ENCODE assay signal across 13 cellular contexts in genomic region chr5:179154346-179154990, GRCh38.
DNase-seq lines count a peak whose midpoint lies in the region; ATAC-seq, FAIRE-seq and TF ChIP-seq lines count a peak whose summit lies in the region.
"Had no signal": no experiment of that assay in that cellular context is flagged by ENCODE, and none has a peak within 500 bp of the region (broad histone marks: within the 10 kb centered on the region; RNA-seq: fewer than 3 reads in every experiment).

No MANE protein-coding gene starts in this region.

- no peak for TF ChIP-seq POLR2A in spleen (IDR thresholded peaks at IDR 0.05)

- DNase-seq in Right ventricle myocardium superior (peak; percentile 42), Right ventricle myocardium inferior (ENCODE audit: missing footprints) (no peak), Panc1 (ENCODE audit: low read depth, low spot score) (no peak), kidney (peak; percentile 33), spleen (peak; percentile 69), H7 (no peak), NCI-H82 treated with DMSO at 0.1 percent for 48 hours (lab: John Stamatoyannopoulos, UW; ENCODE audit: unreplicated experiment) (no peak), D341Med (ENCODE audit: low spot score) (no peak)
- DNase-seq: DMS79, NCI-H2029 had no signal

- ATAC-seq in Right ventricle myocardium superior (ENCODE audit: poor library complexity) (no peak), Right ventricle myocardium inferior (no peak), Panc1 (peak; percentile 28; the same call in 1 of the 2 replicates)
- ATAC-seq: GM12878 had no signal

- no peaks in the 10 kb centered on the region for H3K36me3 ChIP-seq in Panc1 (ENCODE audit: control insufficient read depth, insufficient read depth, low read length)
- H3K36me3 ChIP-seq in kidney (ENCODE audit: control insufficient read depth in 1 of 2, insufficient read depth in 2 of 2, low read length in 2 of 2): no peaks in the 10 kb centered on the region
- H3K36me3 ChIP-seq in spleen: peaks cover 0 to 93% (median 2%) of the 10 kb centered on the region in 6 donors
- H3K36me3 ChIP-seq in H7 (replicated peaks; ENCODE audit: control insufficient read depth, insufficient read depth, low read length): no peaks in the 10 kb centered on the region

- no peak overlapping the region for H3K27ac ChIP-seq in Panc1 (ENCODE audit: low read length)
- H3K27ac ChIP-seq in kidney (ENCODE audit: low read depth in 2 of 2, low read length in 2 of 2): no peak overlapping the region
- H3K27ac ChIP-seq in spleen: no peak overlapping the region
- H3K27ac ChIP-seq: RWPE1 had no signal

- 84 to 92% (median 86%) methylated on average over 8 to 17 of the region's 17 CpGs for WGBS in spleen, 5 donors

- H3K4me3 ChIP-seq in Panc1 (ENCODE audit: low read depth in 2 of 2, low read length in 2 of 2): no peak overlapping the region
- H3K4me3 ChIP-seq in kidney (ENCODE audit: low read length in 2 of 2): no peak overlapping the region
- H3K4me3 ChIP-seq in spleen: no peak overlapping the region
- H3K4me3 ChIP-seq in H7 (ENCODE audit: insufficient read depth, low read depth, low read length): no peak overlapping the region
- H3K4me3 ChIP-seq: GM12878 had no signal

- H3K9me3 ChIP-seq in Panc1 (ENCODE audit: control insufficient read depth, insufficient read depth, low read depth, low read length) (no peaks in the 10 kb centered on the region), kidney (ENCODE audit: control insufficient read depth in 1 of 2, low read length in 2 of 2) (no peaks in the 10 kb centered on the region), spleen (no peaks in the 10 kb centered on the region)

- FAIRE-seq in kidney (lab: Jason Lieb, UNC): no peak
- FAIRE-seq: A204.1, GM12878 had no signal

- in situ Hi-C loops in Panc1 (cut with HindIII; ENCODE audit: low pct_unique_long_range_greater_than_20kb, low sequenced_read_pairs): no loop called here

- POLR2A ChIA-PET in Panc1 (lab: Charles Lee): no interaction called here

- H3K9ac ChIP-seq in kidney (ENCODE audit: low read length in 2 of 2): no peak overlapping the region

- intact Hi-C loops in Right ventricle myocardium superior (cut with DNase I): no loop called here
- intact Hi-C loops in Right ventricle myocardium inferior (cut with DNase I): no loop called here
- intact Hi-C loops in Panc1 (cut with micrococcal nuclease; ENCODE audit: unreplicated experiment): no loop called here
- intact Hi-C loops in kidney (cut with DNase I): no loop called here
- intact Hi-C loops in spleen (cut with DNase I; ENCODE audit: low total_unique reads): no loop called here

- H3K27me3 ChIP-seq in Panc1 (ENCODE audit: control insufficient read depth, insufficient read depth, low read length): no peaks in the 10 kb centered on the region
- no peaks in the 10 kb centered on the region for H3K27me3 ChIP-seq in spleen (replicated peaks in 1 of 7)
- H3K27me3 ChIP-seq in H7 (ENCODE audit: control insufficient read depth, insufficient read depth, low read length): no peaks in the 10 kb centered on the region

- no TSS peak for BruUV-seq in Panc1 (replicated peaks; lab: Mats Ljungman, UMichigan)

- H3K4me1 ChIP-seq in Panc1 (ENCODE audit: control insufficient read depth, insufficient read depth, low read length) (no peaks in the 10 kb centered on the region), kidney (ENCODE audit: control insufficient read depth in 1 of 2, insufficient read depth in 1 of 2, low read depth in 1 of 2, low read length in 2 of 2) (no peaks in the 10 kb centered on the region), spleen (peaks cover 0 to 6% (median 0%) of the 10 kb centered on the region in 6 donors)

- CTCF ChIA-PET in Panc1 (lab: Charles Lee): no interaction called here

- TF ChIP-seq CTCF in Panc1 (IDR thresholded peaks at IDR 0.05) (no peak), kidney (IDR thresholded peaks at IDR 0.05; ENCODE audit: borderline replicate concordance, extremely low read depth, insufficient read depth) (no peak), spleen (IDR thresholded peaks at IDR 0.05 in 8 of 11, conservative IDR thresholded peaks at IDR 0.05 in 3 of 11) (no peak)

Comparison
In these comparisons a context has a peak if more than half of its experiments do, and no peak if none do; other contexts are left out.
1. DNase-seq: peak in Right ventricle myocardium superior (single experiment), kidney (single experiment) and spleen (single experiment); none in Right ventricle myocardium inferior (single experiment), Panc1 (single experiment), H7 (single experiment), NCI-H82 treated with DMSO at 0.1 percent for 48 hours (single experiment) and D341Med (single experiment).